Comparison of ENCODE assay signal across 11 cellular contexts in genomic region chr19:3201911-3202310, GRCh38. TPM values are rescaled to one million over a fixed set of nuclear protein-coding genes. Genes with fewer than 3 reads are reported as not detected.
"Had no signal": no experiment of that assay in that cellular context is flagged by ENCODE, and none has a peak within 500 bp of the region (broad histone marks: within the 10 kb centered on the region; RNA-seq: fewer than 3 reads in every experiment).

No MANE protein-coding gene starts in this region.

- ATAC-seq: GM23338, HepG2, K562 had no signal

- H3K27ac ChIP-seq: HL-60 had no signal

- H3K27ac Mint-ChIP-seq: GM23338, H9, HFFc6 had no signal

- H3K4me3 ChIP-seq: GM23338, K562 had no signal

- H3K4me1 Mint-ChIP-seq: GM23338, H9 had no signal

- DNase-seq: H9, HCEC 1CT, HFFc6, IMR-90, KG1 had no signal

- H3K4me3 Mint-ChIP-seq: GM23338, H9, HFFc6 had no signal

- H3K9me3 Mint-ChIP-seq: GM23338, H9, HFFc6 had no signal

RNA-seq across cellular contexts. Expression of gene CELF5, which starts 22.6 kb away (rescaled TPM):
- total RNA-seq: HT1080, IMR-90 had no signal

RNA-seq across cellular contexts. Expression of gene S1PR4, which starts 23.3 kb away (rescaled TPM):
- total RNA-seq: H1, H9, HFFc6, IMR-90 had no signal
